23 cellular contexts compared by ENCODE assay signal in genomic region chr4:105950701-105951100, GRCh38. TPM values are rescaled to one million over a fixed set of nuclear protein-coding genes. Genes with fewer than 3 reads are reported as not detected.
"Had no signal": no experiment of that assay in that cellular context is flagged by ENCODE, and none has a peak within 500 bp of the region (broad histone marks: within the 10 kb centered on the region; RNA-seq: fewer than 3 reads in every experiment).

No MANE protein-coding gene starts in this region.

- ATAC-seq: esophagus mucosa; gastrocnemius medialis; heart left ventricle; left ventricle myocardium superior; right lobe of liver; stimulated activated naive B cell treated with anti-CD40 and anti-IgM and Interleukin-4, amounts not matched to agents 10 μg/mL and 1 μg/mL and 100 μg/mL, for 72 hours; stimulated activated naive CD8-positive, alpha-beta T cell treated with anti-CD3 and anti-CD28 coated beads, Interleukin-15, amount 100 ng/mL, for 72 hours had no signal

- H3K4me3 ChIP-seq: dorsolateral prefrontal cortex, gastrocnemius medialis, heart left ventricle, lower lobe of right lung, neural progenitor cell, right lobe of liver, suprapubic skin, transverse colon, upper lobe of right lung, uterus had no signal

- H3K79me2 ChIP-seq: parathyroid adenoma had no signal

- H3K9ac ChIP-seq: neural progenitor cell, parathyroid adenoma had no signal

- H3K36me3 Mint-ChIP-seq: immature natural killer cell; neural progenitor cell; stimulated activated naive B cell treated with anti-CD40 and anti-IgM and Interleukin-4, amounts not matched to agents 10 μg/mL and 1 μg/mL and 100 μg/mL, for 72 hours had no signal

- H3K4me2 ChIP-seq: neural progenitor cell had no signal

- H3K4me3 Mint-ChIP-seq: immature natural killer cell; neural progenitor cell; stimulated activated naive B cell treated with anti-CD40 and anti-IgM and Interleukin-4, amounts not matched to agents 10 μg/mL and 1 μg/mL and 100 μg/mL, for 72 hours; stimulated activated naive CD8-positive, alpha-beta T cell treated with anti-CD3 and anti-CD28 coated beads, Interleukin-15, amount 100 ng/mL, for 72 hours had no signal

- H3K27ac ChIP-seq: dorsolateral prefrontal cortex, epithelial cell of prostate, gastrocnemius medialis, heart left ventricle, lower lobe of right lung, neural progenitor cell, parathyroid adenoma, right lobe of liver, suprapubic skin, transverse colon, upper lobe of right lung, uterus had no signal

- H3K27me3 Mint-ChIP-seq: progenitor cell of endocrine pancreas; stimulated activated naive B cell treated with anti-CD40 and anti-IgM and Interleukin-4, amounts not matched to agents 10 μg/mL and 1 μg/mL and 100 μg/mL, for 72 hours; stimulated activated naive CD8-positive, alpha-beta T cell treated with anti-CD3 and anti-CD28 coated beads, Interleukin-15, amount 100 ng/mL, for 72 hours had no signal

- H3K4me1 ChIP-seq: gastrocnemius medialis, heart left ventricle, neural progenitor cell, parathyroid adenoma, right lobe of liver, suprapubic skin, transverse colon, upper lobe of right lung, uterus had no signal

- H3K36me3 ChIP-seq: gastrocnemius medialis, heart left ventricle, neural progenitor cell, right lobe of liver, suprapubic skin, transverse colon, upper lobe of right lung, uterus had no signal

- H3K4me1 Mint-ChIP-seq: immature natural killer cell; neural progenitor cell; stimulated activated naive B cell treated with anti-CD40 and anti-IgM and Interleukin-4, amounts not matched to agents 10 μg/mL and 1 μg/mL and 100 μg/mL, for 72 hours; stimulated activated naive CD8-positive, alpha-beta T cell treated with anti-CD3 and anti-CD28 coated beads, Interleukin-15, amount 100 ng/mL, for 72 hours had no signal

- H3K9me3 ChIP-seq: gastrocnemius medialis, lower lobe of right lung, right lobe of liver, suprapubic skin, upper lobe of right lung, uterus had no signal

- DNase-seq: dorsolateral prefrontal cortex; effector CD4-positive, alpha-beta T cell; gastrocnemius medialis; heart left ventricle; hypothalamus; immature natural killer cell; left ventricle myocardium superior; lower lobe of right lung; right lobe of liver; small intestine; stimulated activated CD4-positive, alpha-beta T cell treated with anti-CD3 and anti-CD28 coated beads, Interleukin-15, amount 100 ng/mL, for 24 hours; stimulated activated CD4-positive, alpha-beta T cell treated with anti-CD3 and anti-CD28 coated beads, Interleukin-2, amount 100 ng/mL, for 48 hours; stimulated activated naive B cell treated with anti-CD40 and anti-IgM and Interleukin-4, amounts not matched to agents 10 μg/mL and 1 μg/mL and 100 μg/mL, for 72 hours; stimulated activated naive CD8-positive, alpha-beta T cell treated with anti-CD3 and anti-CD28 coated beads, Interleukin-15, amount 100 ng/mL, for 72 hours; transverse colon; upper lobe of right lung; uterus had no signal

- H3K27me3 ChIP-seq: gastrocnemius medialis, heart left ventricle, neural progenitor cell, right lobe of liver, suprapubic skin, transverse colon, upper lobe of right lung, uterus had no signal

- H3K27ac Mint-ChIP-seq: immature natural killer cell; neural progenitor cell; progenitor cell of endocrine pancreas; stimulated activated naive B cell treated with anti-CD40 and anti-IgM and Interleukin-4, amounts not matched to agents 10 μg/mL and 1 μg/mL and 100 μg/mL, for 72 hours; stimulated activated naive CD8-positive, alpha-beta T cell treated with anti-CD3 and anti-CD28 coated beads, Interleukin-15, amount 100 ng/mL, for 72 hours had no signal

- H2AFZ ChIP-seq: neural progenitor cell, parathyroid adenoma had no signal

RNA-seq across cellular contexts. Expression of gene NPNT, which starts 55.4 kb away (rescaled TPM):
- polyA plus RNA-seq: immature natural killer cell had no signal
